Comparison of ENCODE assay signal across 20 cellular contexts in genomic region chr5:134515801-134516200, GRCh38.
"Had no signal": no experiment of that assay in that cellular context is flagged by ENCODE, and none has a peak within 500 bp of the region (broad histone marks: within the 10 kb centered on the region; RNA-seq: fewer than 3 reads in every experiment).

No MANE protein-coding gene starts in this region.

- H3K79me2 ChIP-seq: parathyroid adenoma had no signal

- H3K27ac Mint-ChIP-seq: activated CD4-positive, alpha-beta T cell treated with anti-CD3 and anti-CD28 coated beads, Interleukin-2, amount 10 ng/mL, durations not matched to agents 24 days and 14 days; activated CD8-positive, alpha-beta T cell treated with anti-CD3 and anti-CD28 coated beads for 36 hours; activated naive CD8-positive, alpha-beta T cell treated with anti-CD3 and anti-CD28 coated beads for 36 hours; activated T-helper 17 cell treated with anti-CD3 and anti-CD28 coated beads, Interleukin-2, amount 50 U/mL, for 72 hours; endodermal cell; natural killer cell had no signal

- H3K4me1 Mint-ChIP-seq: natural killer cell had no signal

- H3K27me3 ChIP-seq: sigmoid colon, thyroid gland had no signal

- H3K9ac ChIP-seq: parathyroid adenoma had no signal

- H3K4me3 Mint-ChIP-seq: activated CD4-positive, alpha-beta T cell treated with anti-CD3 and anti-CD28 coated beads, Interleukin-2, amount 10 ng/mL, durations not matched to agents 24 days and 14 days; activated CD8-positive, alpha-beta T cell treated with anti-CD3 and anti-CD28 coated beads for 36 hours; activated naive CD8-positive, alpha-beta T cell treated with anti-CD3 and anti-CD28 coated beads for 36 hours; activated T-helper 17 cell treated with anti-CD3 and anti-CD28 coated beads, Interleukin-2, amount 50 U/mL, for 72 hours; endodermal cell; natural killer cell had no signal

- H3K9me3 ChIP-seq: sigmoid colon, thyroid gland had no signal

- DNase-seq: activated CD4-positive, alpha-beta T cell treated with anti-CD3 and anti-CD28 coated beads, Interleukin-2, amount 10 ng/mL, durations not matched to agents 24 days and 14 days; activated CD8-positive, alpha-beta T cell treated with anti-CD3 and anti-CD28 coated beads for 36 hours; activated naive CD4-positive, alpha-beta T cell; activated naive CD8-positive, alpha-beta T cell treated with anti-CD3 and anti-CD28 coated beads for 36 hours; activated T-cell treated with anti-CD3 and anti-CD28 coated beads, Interleukin-2, amount 50 U/mL, for 1 hour; amniotic stem cell; endodermal cell; foreskin fibroblast; hippocampal formation; left cardiac atrium; mesendoderm; natural killer cell; sigmoid colon; stimulated activated naive CD4-positive, alpha-beta T cell; T-helper 9 cell; thyroid gland had no signal

- H3K9me3 Mint-ChIP-seq: activated CD4-positive, alpha-beta T cell treated with anti-CD3 and anti-CD28 coated beads, Interleukin-2, amount 10 ng/mL, durations not matched to agents 24 days and 14 days; activated CD8-positive, alpha-beta T cell treated with anti-CD3 and anti-CD28 coated beads for 36 hours; activated naive CD8-positive, alpha-beta T cell treated with anti-CD3 and anti-CD28 coated beads for 36 hours; activated T-helper 17 cell treated with anti-CD3 and anti-CD28 coated beads, Interleukin-2, amount 50 U/mL, for 72 hours; endodermal cell; natural killer cell had no signal

- H2AFZ ChIP-seq: parathyroid adenoma had no signal

- H3K27ac ChIP-seq: cardiac muscle cell, epithelial cell of prostate, parathyroid adenoma, sigmoid colon, thyroid gland had no signal

- H3K27me3 Mint-ChIP-seq: activated CD8-positive, alpha-beta T cell treated with anti-CD3 and anti-CD28 coated beads for 36 hours; activated T-helper 17 cell treated with anti-CD3 and anti-CD28 coated beads, Interleukin-2, amount 50 U/mL, for 72 hours had no signal

- H3K36me3 Mint-ChIP-seq: activated naive CD8-positive, alpha-beta T cell treated with anti-CD3 and anti-CD28 coated beads for 36 hours; natural killer cell had no signal

- ATAC-seq: activated CD8-positive, alpha-beta T cell treated with anti-CD3 and anti-CD28 coated beads for 36 hours; activated T-helper 17 cell treated with anti-CD3 and anti-CD28 coated beads, Interleukin-2, amount 50 U/mL, for 72 hours; left cardiac atrium; natural killer cell had no signal
